8 cellular contexts compared by ENCODE assay signal in genomic region chr12:120709976-120710804, GRCh38. TPM values are rescaled to one million over a fixed set of nuclear protein-coding genes. Genes with fewer than 3 reads are reported as not detected.
DNase-seq lines count a peak whose midpoint lies in the region; ATAC-seq, FAIRE-seq and TF ChIP-seq lines count a peak whose summit lies in the region.

TSS of gene UNC119B (plus strand) at chr12:120710458. CDS start at chr12:120710475, 17 bp downstream.

- intact Hi-C loops in activated T-helper 1 cell treated with anti-CD3 and anti-CD28 coated beads, Interleukin-12 subunit alpha, Interleukin-12 subunit beta, Interleukin-2, Interleukin-4 antibody, amounts not matched to agents 30 ng/mL and 10 ng/mL and 1 ng/mL, durations not matched to agents 14 hours and 24 hours and 36 hours (cut with micrococcal nuclease) = loop anchor here (1.0 to 10.0 kb wide), 3 partner anchors 15 to 385 kb away; partner anchors contain the start of gene ACADS

- peak within 1 kb of the TSS; percentile 95 for H3K4me2 ChIP-seq in fibroblast of lung (ENCODE audit: extremely low read depth, insufficient read depth, low read length)

- peak within 1 kb of the TSS; percentile 91 for H3K4me3 Mint-ChIP-seq in activated T-helper 1 cell treated with anti-CD3 and anti-CD28 coated beads, Interleukin-12 subunit alpha, Interleukin-12 subunit beta, Interleukin-2, Interleukin-4 antibody, amounts not matched to agents 30 ng/mL and 10 ng/mL and 1 ng/mL, durations not matched to agents 14 hours and 24 hours and 36 hours
- H3K4me3 Mint-ChIP-seq in naive thymus-derived CD8-positive, alpha-beta T cell = peak within 1 kb of the TSS; percentile 84 to 96 (median 91)

- H3K79me2 ChIP-seq in fibroblast of lung (ENCODE audit: control insufficient read depth, insufficient read depth, low read length) = peaks cover 19% of the 10 kb centered on the region

- H3K9me3 Mint-ChIP-seq in activated T-helper 1 cell treated with anti-CD3 and anti-CD28 coated beads, Interleukin-12 subunit alpha, Interleukin-12 subunit beta, Interleukin-2, Interleukin-4 antibody, amounts not matched to agents 30 ng/mL and 10 ng/mL and 1 ng/mL, durations not matched to agents 14 hours and 24 hours and 36 hours = no peaks in the 10 kb centered on the region
- no peaks in the 10 kb centered on the region for H3K9me3 Mint-ChIP-seq in naive thymus-derived CD8-positive, alpha-beta T cell

- H2AFZ ChIP-seq in fibroblast of lung (ENCODE audit: low read length) = peak within 1 kb of the TSS; percentile 87

- peaks cover 4% of the 10 kb centered on the region for H3K36me3 ChIP-seq in fibroblast of lung (ENCODE audit: control insufficient read depth, insufficient read depth, low read length)

- peaks cover 16% of the 10 kb centered on the region for H3K36me3 Mint-ChIP-seq in activated T-helper 1 cell treated with anti-CD3 and anti-CD28 coated beads, Interleukin-12 subunit alpha, Interleukin-12 subunit beta, Interleukin-2, Interleukin-4 antibody, amounts not matched to agents 30 ng/mL and 10 ng/mL and 1 ng/mL, durations not matched to agents 14 hours and 24 hours and 36 hours (ENCODE audit: low read depth)
- peaks cover 0 to 17% (median 0%) of the 10 kb centered on the region in 3 donors for H3K36me3 Mint-ChIP-seq in naive thymus-derived CD8-positive, alpha-beta T cell

- H3K9ac ChIP-seq in fibroblast of lung (ENCODE audit: insufficient read depth, low read length) = peak within 1 kb of the TSS; percentile 82

- peaks cover 11% of the 10 kb centered on the region for H3K4me1 ChIP-seq in fibroblast of lung (ENCODE audit: control insufficient read depth, extremely low read depth, insufficient read depth, low read length)

- FAIRE-seq in RCC 7860 (lab: Jason Lieb, UNC) = no peak

- H3K9me3 ChIP-seq in fibroblast of lung (ENCODE audit: control insufficient read depth, insufficient read depth, low read depth, low read length) = no peaks in the 10 kb centered on the region

- no peaks in the 10 kb centered on the region for H4K20me1 ChIP-seq in fibroblast of lung (ENCODE audit: control insufficient read depth, extremely low read depth, insufficient read depth, low read length)

- H3K4me3 ChIP-seq in AG09309 (ENCODE audit: control insufficient read depth, low read depth, low read length) = peak within 1 kb of the TSS; percentile 65
- peak within 1 kb of the TSS; percentile 70 to 92 (median 80) for H3K4me3 ChIP-seq in fibroblast of lung (replicated peaks in 1 of 4; ENCODE audit: control extremely low read depth in 1 of 4, insufficient read depth in 1 of 4, low read depth in 3 of 4, low read length in 4 of 4)

- peak; percentile 76 for ATAC-seq in GM19043 (IDR thresholded peaks at IDR 0.05; ENCODE audit: low read depth, unreplicated experiment)
- peak; percentile 61 for ATAC-seq in HG03439 (IDR thresholded peaks at IDR 0.05; ENCODE audit: unreplicated experiment)
- ATAC-seq in naive thymus-derived CD8-positive, alpha-beta T cell = peak; percentile 87 to 89

- no peaks in the 10 kb centered on the region for H3K27me3 Mint-ChIP-seq in activated T-helper 1 cell treated with anti-CD3 and anti-CD28 coated beads, Interleukin-12 subunit alpha, Interleukin-12 subunit beta, Interleukin-2, Interleukin-4 antibody, amounts not matched to agents 30 ng/mL and 10 ng/mL and 1 ng/mL, durations not matched to agents 14 hours and 24 hours and 36 hours (ENCODE audit: insufficient read depth)
- H3K27me3 Mint-ChIP-seq in naive thymus-derived CD8-positive, alpha-beta T cell = no peaks in the 10 kb centered on the region

- TF ChIP-seq CTCF in AG09309 (IDR thresholded peaks at IDR 0.05; ENCODE audit: control insufficient read depth, insufficient read depth, low read depth, low read length, missing control alignments) (no peak), fibroblast of lung (conservative IDR thresholded peaks at IDR 0.05 in 1 of 2, IDR thresholded peaks at IDR 0.05 in 1 of 2; ENCODE audit: low read depth in 1 of 2, low read length in 2 of 2) (no peak)

- no peak for DNase-seq in AG09309 (ENCODE audit: low read depth)
- DNase-seq in RCC 7860 (ENCODE audit: low spot score) = peak; percentile 25
- peak; percentile 71 for DNase-seq in activated T-helper 1 cell treated with anti-CD3 and anti-CD28 coated beads, Interleukin-12 subunit alpha, Interleukin-12 subunit beta, Interleukin-2, Interleukin-4 antibody, amounts not matched to agents 30 ng/mL and 10 ng/mL and 1 ng/mL, durations not matched to agents 14 hours and 24 hours and 36 hours (ENCODE audit: low spot score)
- peak in 1 of 2 donors; percentile 66 for DNase-seq in fibroblast of lung (ENCODE audit: low read depth in 2 of 2)
- peak; percentile 58 to 86 (median 70) for DNase-seq in naive thymus-derived CD8-positive, alpha-beta T cell
- DNase-seq in stimulated activated naive CD4-positive, alpha-beta T cell (lab: John Stamatoyannopoulos, UW) = peak; percentile 43 to 70 (median 64)

- peak within 1 kb of the TSS; percentile 89 for H3K27ac Mint-ChIP-seq in activated T-helper 1 cell treated with anti-CD3 and anti-CD28 coated beads, Interleukin-12 subunit alpha, Interleukin-12 subunit beta, Interleukin-2, Interleukin-4 antibody, amounts not matched to agents 30 ng/mL and 10 ng/mL and 1 ng/mL, durations not matched to agents 14 hours and 24 hours and 36 hours
- H3K27ac Mint-ChIP-seq in naive thymus-derived CD8-positive, alpha-beta T cell = peak within 1 kb of the TSS; percentile 82 to 97 (median 92)

- no peaks in the 10 kb centered on the region for H3K27me3 ChIP-seq in fibroblast of lung (ENCODE audit: control insufficient read depth, insufficient read depth, low read length)

- H3K27ac ChIP-seq in fibroblast of lung (ENCODE audit: insufficient read depth, low read length) = peak within 1 kb of the TSS; percentile 76

- H3K4me1 Mint-ChIP-seq in activated T-helper 1 cell treated with anti-CD3 and anti-CD28 coated beads, Interleukin-12 subunit alpha, Interleukin-12 subunit beta, Interleukin-2, Interleukin-4 antibody, amounts not matched to agents 30 ng/mL and 10 ng/mL and 1 ng/mL, durations not matched to agents 14 hours and 24 hours and 36 hours (ENCODE audit: low read depth) = peaks cover 37% of the 10 kb centered on the region
- peaks cover 16 to 36% (median 31%) of the 10 kb centered on the region in 4 donors for H3K4me1 Mint-ChIP-seq in naive thymus-derived CD8-positive, alpha-beta T cell

- POLR2A ChIA-PET in naive thymus-derived CD8-positive, alpha-beta T cell (lab: Charles Lee) = interaction anchor here (1.0 to 2.3 kb wide), 4 partner anchors 23 to 128 kb away, joined by 4 to 8 read pairs (median 5); partner anchors contain the start of genes MLEC and POP5

RNA-seq across cellular contexts. Expression of gene UNC119B, which starts in this region (rescaled TPM):
- total RNA-seq in activated T-helper 1 cell treated with anti-CD3 and anti-CD28 coated beads, Interleukin-12 subunit alpha, Interleukin-12 subunit beta, Interleukin-2, Interleukin-4 antibody, amounts not matched to agents 30 ng/mL and 10 ng/mL and 1 ng/mL, durations not matched to agents 14 hours and 24 hours and 36 hours = 24.2 and 24.6 TPM in 2 replicates
- total RNA-seq in fibroblast of lung = 22.9 and 29.1 TPM in 2 replicates
- polyA plus RNA-seq in fibroblast of lung = 29.1 and 31.2 TPM in 2 replicates
- polyA plus RNA-seq in fibroblast of lung (2012) = 19.5 and 21.1 TPM in 2 replicates
- polyA minus RNA-seq in fibroblast of lung (ENCODE audit: low replicate concordance) = 14.9 and 26.1 TPM in 2 replicates
- total RNA-seq in naive thymus-derived CD8-positive, alpha-beta T cell = 10 to 100 TPM; 23.3 to 24.2 TPM
- polyA plus RNA-seq in naive thymus-derived CD8-positive, alpha-beta T cell = 10 to 100 TPM in 1 of 3 donors, 1 to 10 TPM in 2; 9.6 to 11.5 (median 9.7) TPM
